8 cellular contexts compared by ENCODE assay signal in genomic region chr11:68982134-68982533, GRCh38.
"Had no signal": no experiment of that assay in that cellular context is flagged by ENCODE, and none has a peak within 500 bp of the region (broad histone marks: within the 10 kb centered on the region; RNA-seq: fewer than 3 reads in every experiment).

No MANE protein-coding gene starts in this region.

- H3K27ac ChIP-seq: GM23248 had no signal

- DNase-seq: GM23248, GOT3, H7, H9, HCEC 1CT, HFFc6 had no signal

- H3K36me3 ChIP-seq: HAP-1 had no signal

- H3K4me3 ChIP-seq: GM23248, GM23338, HAP-1 had no signal

- H3K4me1 ChIP-seq: HAP-1 had no signal
